In genomic region chr6:158561247-158561884, GRCh38 we compare ENCODE assay signal across 7 cellular contexts. TPM values are rescaled to one million over a fixed set of nuclear protein-coding genes. Genes with fewer than 3 reads are reported as not detected.
DNase-seq lines count a peak whose midpoint lies in the region; ATAC-seq and TF ChIP-seq lines count a peak whose summit lies in the region.

No MANE protein-coding gene starts in this region.

- intact Hi-C loops in activated CD8-positive, alpha-beta T cell treated with anti-CD3 and anti-CD28 coated beads for 36 hours (cut with micrococcal nuclease), result no loop called here

- no peaks in the 10 kb centered on the region for H3K36me3 ChIP-seq in iPS-15b (ENCODE audit: control insufficient read depth, insufficient read depth, low read length)

- CTCF ChIA-PET in activated CD8-positive, alpha-beta T cell treated with anti-CD3 and anti-CD28 coated beads for 36 hours (lab: Charles Lee), result no interaction called here

- no peak overlapping the region for H3K9ac ChIP-seq in iPS-15b (ENCODE audit: low read depth, low read length)

- peaks cover 32% of the 10 kb centered on the region for H3K4me1 Mint-ChIP-seq in HFFc6 (ENCODE audit: low read depth)
- peaks cover 50% of the 10 kb centered on the region for H3K4me1 Mint-ChIP-seq in activated CD8-positive, alpha-beta T cell treated with anti-CD3 and anti-CD28 coated beads for 36 hours (ENCODE audit: low read depth)
- peaks cover 59% of the 10 kb centered on the region for H3K4me1 Mint-ChIP-seq in stimulated activated effector memory CD8-positive, alpha-beta T cell treated with anti-CD3 and anti-CD28 coated beads, Interleukin-12 subunit alpha, Interleukin-12 subunit beta, amount 100 ng/mL, for 72 hours

- peak overlapping the region; percentile 72 for H3K4me3 ChIP-seq in iPS-15b (ENCODE audit: low read depth, low read length)

- H3K4me3 Mint-ChIP-seq in HFFc6, result peak overlapping the region; percentile 93
- peak overlapping the region; percentile 81 for H3K4me3 Mint-ChIP-seq in activated CD8-positive, alpha-beta T cell treated with anti-CD3 and anti-CD28 coated beads for 36 hours
- H3K4me3 Mint-ChIP-seq in stimulated activated effector memory CD8-positive, alpha-beta T cell treated with anti-CD3 and anti-CD28 coated beads, Interleukin-12 subunit alpha, Interleukin-12 subunit beta, amount 100 ng/mL, for 72 hours, result peak overlapping the region; percentile 91

- H3K27ac Mint-ChIP-seq in HFFc6, result peak overlapping the region; percentile 91
- H3K27ac Mint-ChIP-seq in activated CD8-positive, alpha-beta T cell treated with anti-CD3 and anti-CD28 coated beads for 36 hours, result peak overlapping the region; percentile 79
- H3K27ac Mint-ChIP-seq in stimulated activated effector memory CD8-positive, alpha-beta T cell treated with anti-CD3 and anti-CD28 coated beads, Interleukin-12 subunit alpha, Interleukin-12 subunit beta, amount 100 ng/mL, for 72 hours, result peak overlapping the region; percentile 95

- DNase-seq in HFFc6, result no peak
- no peak for DNase-seq in activated CD8-positive, alpha-beta T cell treated with anti-CD3 and anti-CD28 coated beads for 36 hours
- DNase-seq in stimulated activated effector memory CD8-positive, alpha-beta T cell treated with anti-CD3 and anti-CD28 coated beads, Interleukin-12 subunit alpha, Interleukin-12 subunit beta, amount 100 ng/mL, for 72 hours (ENCODE audit: low spot score in 2 of 2), result no peak
- DNase-seq in 8988T, result no peak
- no peak for DNase-seq in NCI-H526 (lab: John Stamatoyannopoulos, UW)

- no peaks in the 10 kb centered on the region for H3K36me3 Mint-ChIP-seq in HFFc6 (ENCODE audit: low read depth)
- H3K36me3 Mint-ChIP-seq in activated CD8-positive, alpha-beta T cell treated with anti-CD3 and anti-CD28 coated beads for 36 hours (ENCODE audit: low read depth), result peaks cover 16% of the 10 kb centered on the region
- peaks cover 26% of the 10 kb centered on the region for H3K36me3 Mint-ChIP-seq in stimulated activated effector memory CD8-positive, alpha-beta T cell treated with anti-CD3 and anti-CD28 coated beads, Interleukin-12 subunit alpha, Interleukin-12 subunit beta, amount 100 ng/mL, for 72 hours

- TF ChIP-seq CTCF in HFFc6 (IDR thresholded peaks at IDR 0.05), result no peak
- no peak for TF ChIP-seq CTCF in activated CD8-positive, alpha-beta T cell treated with anti-CD3 and anti-CD28 coated beads for 36 hours (IDR thresholded peaks at IDR 0.05)

- H3K27me3 ChIP-seq in iPS-15b (ENCODE audit: control insufficient read depth, insufficient read depth, low read length), result no peaks in the 10 kb centered on the region

- H3K27me3 Mint-ChIP-seq in HFFc6 (ENCODE audit: insufficient read depth), result peaks cover 3% of the 10 kb centered on the region
- H3K27me3 Mint-ChIP-seq in activated CD8-positive, alpha-beta T cell treated with anti-CD3 and anti-CD28 coated beads for 36 hours, result no peaks in the 10 kb centered on the region

- peaks cover 7% of the 10 kb centered on the region for H3K4me1 ChIP-seq in iPS-15b (ENCODE audit: control insufficient read depth, insufficient read depth, low read length)

- H3K9me3 Mint-ChIP-seq in HFFc6, result no peaks in the 10 kb centered on the region
- no peaks in the 10 kb centered on the region for H3K9me3 Mint-ChIP-seq in activated CD8-positive, alpha-beta T cell treated with anti-CD3 and anti-CD28 coated beads for 36 hours
- H3K9me3 Mint-ChIP-seq in stimulated activated effector memory CD8-positive, alpha-beta T cell treated with anti-CD3 and anti-CD28 coated beads, Interleukin-12 subunit alpha, Interleukin-12 subunit beta, amount 100 ng/mL, for 72 hours, result no peaks in the 10 kb centered on the region

- no peaks in the 10 kb centered on the region for H3K9me3 ChIP-seq in iPS-15b (ENCODE audit: control insufficient read depth, insufficient read depth, low read length)

- POLR2A ChIA-PET in activated CD8-positive, alpha-beta T cell treated with anti-CD3 and anti-CD28 coated beads for 36 hours (lab: Charles Lee), result no interaction called here

- no peak for ATAC-seq in activated CD8-positive, alpha-beta T cell treated with anti-CD3 and anti-CD28 coated beads for 36 hours
- ATAC-seq in stimulated activated effector memory CD8-positive, alpha-beta T cell treated with anti-CD3 and anti-CD28 coated beads, Interleukin-12 subunit alpha, Interleukin-12 subunit beta, amount 100 ng/mL, for 72 hours, result no peak
- no peak for ATAC-seq in HG02870 (IDR thresholded peaks at IDR 0.05; ENCODE audit: unreplicated experiment)

RNA-seq across cellular contexts. Expression of gene TMEM181, which starts 1.5 kb away (rescaled TPM):
- 10 to 100 TPM; 25.8 to 37.8 (median 30.1) TPM for total RNA-seq in HFFc6 (2021; fragmentation: NEBNext Ultra II Directional; extraction: Animal tissue kit (Norgen Biotek cat#: 25700))
- total RNA-seq in activated CD8-positive, alpha-beta T cell treated with anti-CD3 and anti-CD28 coated beads for 36 hours, result 10 to 100 TPM; 10.0 to 10.1 TPM
